In genomic region chr17:9334536-9335446, GRCh38 we compare ENCODE assay signal across 1 cellular context.
TF ChIP-seq lines count a peak whose summit lies in the region.

No MANE protein-coding gene starts in this region.

TF ChIP-seq in HepG2, 621 proteins besides CTCF, POLR2A, EP300 and RAD21 (continued from another document):
- TF ChIP-seq GLMP (CRISPR knock-in tag; IDR thresholded peaks at IDR 0.05; ENCODE audit: borderline replicate concordance), result no peak
TF ChIP-seq in HepG2: peak in this region for 2.
